ENCODE assay signal across 8 cellular contexts in genomic region chr18:35005963-35006577, GRCh38. TPM values are rescaled to one million over a fixed set of nuclear protein-coding genes. Genes with fewer than 3 reads are reported as not detected.
DNase-seq lines count a peak whose midpoint lies in the region; ATAC-seq and TF ChIP-seq lines count a peak whose summit lies in the region.

No MANE protein-coding gene starts in this region.

- no peak overlapping the region for H3K27ac ChIP-seq in thyroid gland

- no peak for TF ChIP-seq POLR2A in thyroid gland (IDR thresholded peaks at IDR 0.05)

- peak; percentile 82 for DNase-seq in G401 (ENCODE audit: low spot score)
- DNase-seq in HT1080 (ENCODE audit: low read depth): peak; percentile 62
- DNase-seq in NOMO-1 (lab: John Stamatoyannopoulos, UW; ENCODE audit: unreplicated experiment in 2 of 2): peak; percentile 42 to 73
- peak; percentile 45 for DNase-seq in central memory CD4-positive, alpha-beta T cell
- peak; percentile 66 for DNase-seq in kidney tubule cell (ENCODE audit: low spot score)
- DNase-seq in thyroid gland: no peak

- TF ChIP-seq CTCF in thyroid gland (IDR thresholded peaks at IDR 0.05): peak; percentile 31 to 85 (median 60)

- intact Hi-C loops in thyroid gland (cut with DNase I): loop anchor here (5.0 kb wide), 1 partner anchor 136 kb away; no protein-coding TSS in a partner anchor

- ATAC-seq in GM21515 (IDR thresholded peaks at IDR 0.05; ENCODE audit: unreplicated experiment) (peak; percentile 87), HG03457 (IDR thresholded peaks at IDR 0.05; ENCODE audit: unreplicated experiment) (no peak)

- H3K27me3 ChIP-seq in thyroid gland: no peaks in the 10 kb centered on the region

- no peaks in the 10 kb centered on the region for H3K36me3 ChIP-seq in thyroid gland

- in situ Hi-C loops in G401 (cut with HindIII; ENCODE audit: low sequenced_read_pairs): no loop called here

- no peak overlapping the region for H3K4me3 ChIP-seq in thyroid gland (replicated peaks in 1 of 3)

- WGBS in thyroid gland, 2 donors: 37 to 41% methylated on average over 7 of the region's 7 CpGs

- no peaks in the 10 kb centered on the region for H3K9me3 ChIP-seq in thyroid gland

- H3K4me1 ChIP-seq in thyroid gland: no peaks in the 10 kb centered on the region

RNA-seq across cellular contexts. Expression of gene MAPRE2, which starts 35.1 kb away (rescaled TPM):
- total RNA-seq in G401 (2014; rRNA removed; shearing (Covaris generic)): 17.2 and 30.3 TPM in 2 replicates
- 10.3 and 14.8 TPM in 2 replicates for total RNA-seq in HT1080 (2014; rRNA removed; shearing (Covaris generic))
- 10.7 and 12.6 TPM in 2 replicates for polyA plus RNA-seq in HT1080 (2015; cell fraction: cytosol; rRNA removed)
- polyA plus RNA-seq in HT1080 (2015; cell fraction: nucleus; rRNA removed): 18.4 and 18.7 TPM in 2 replicates
- total RNA-seq in thyroid gland: 10 to 100 TPM; 22.6 to 38.1 (median 28.8) TPM

Comparison
In these comparisons a context has a peak if more than half of its experiments do, and no peak if none do; other contexts are left out.
1. DNase-seq: peak in G401 (single experiment), HT1080 (single experiment), NOMO-1 (2 of 2), central memory CD4-positive, alpha-beta T cell (single experiment) and kidney tubule cell (single experiment); none in thyroid gland (0 of 2).